ENCODE assay signal across 1 cellular context in the genomic region with DNA sequence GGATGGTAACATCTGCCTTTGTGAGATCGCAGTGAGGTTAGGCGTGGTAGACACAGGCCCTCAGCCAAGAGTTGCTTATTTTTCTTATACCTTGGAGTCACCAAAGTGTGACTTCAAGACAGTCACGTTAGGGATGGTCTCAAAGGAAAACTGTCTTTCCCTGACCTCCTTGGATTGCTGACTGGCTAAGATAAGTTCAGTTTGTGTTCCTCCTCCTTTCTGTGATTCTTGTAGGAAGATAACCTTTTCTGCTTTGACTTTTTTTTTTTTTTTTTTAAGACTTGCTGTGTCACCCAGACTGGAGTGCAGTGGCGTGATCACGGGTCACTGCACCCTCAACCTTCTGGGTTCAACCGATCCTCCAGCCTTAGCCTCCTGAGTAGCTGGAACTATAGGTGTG.
TF ChIP-seq lines count a peak whose summit lies in the region.

No MANE protein-coding gene starts in this region.

TF ChIP-seq in K562, 482 proteins besides CTCF, POLR2A, EP300 and RAD21 (continued from another document and continues in another):
- TF ChIP-seq, protein P1, sequence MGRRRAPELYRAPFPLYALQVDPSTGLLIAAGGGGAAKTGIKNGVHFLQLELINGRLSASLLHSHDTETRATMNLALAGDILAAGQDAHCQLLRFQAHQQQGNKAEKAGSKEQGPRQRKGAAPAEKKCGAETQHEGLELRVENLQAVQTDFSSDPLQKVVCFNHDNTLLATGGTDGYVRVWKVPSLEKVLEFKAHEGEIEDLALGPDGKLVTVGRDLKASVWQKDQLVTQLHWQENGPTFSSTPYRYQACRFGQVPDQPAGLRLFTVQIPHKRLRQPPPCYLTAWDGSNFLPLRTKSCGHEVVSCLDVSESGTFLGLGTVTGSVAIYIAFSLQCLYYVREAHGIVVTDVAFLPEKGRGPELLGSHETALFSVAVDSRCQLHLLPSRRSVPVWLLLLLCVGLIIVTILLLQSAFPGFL (CRISPR knock-in tag; IDR thresholded peaks at IDR 0.05), result no peak
- TF ChIP-seq SMAD4 (CRISPR knock-in tag; conservative IDR thresholded peaks at IDR 0.05), result peak; percentile 59
- TF ChIP-seq ZNF780A (CRISPR knock-in tag; IDR thresholded peaks at IDR 0.05), result no peak
- no peak for TF ChIP-seq POLR2AphosphoS2 (IDR thresholded peaks at IDR 0.05; ENCODE audit: low read length)
- no peak for TF ChIP-seq OTX1 (CRISPR knock-in tag; IDR thresholded peaks at IDR 0.05)
- TF ChIP-seq RCOR1 (IDR thresholded peaks at IDR 0.05; ENCODE audit: borderline replicate concordance in 1 of 2, low read depth in 2 of 2, low read length in 2 of 2), result peak in 1 of 2 experiments; percentile 75; a peak in 2 of 4 replicates
- no peak for TF ChIP-seq ETV1 (tag; conservative IDR thresholded peaks at IDR 0.05; ENCODE audit: low read depth)
- TF ChIP-seq, protein P2, sequence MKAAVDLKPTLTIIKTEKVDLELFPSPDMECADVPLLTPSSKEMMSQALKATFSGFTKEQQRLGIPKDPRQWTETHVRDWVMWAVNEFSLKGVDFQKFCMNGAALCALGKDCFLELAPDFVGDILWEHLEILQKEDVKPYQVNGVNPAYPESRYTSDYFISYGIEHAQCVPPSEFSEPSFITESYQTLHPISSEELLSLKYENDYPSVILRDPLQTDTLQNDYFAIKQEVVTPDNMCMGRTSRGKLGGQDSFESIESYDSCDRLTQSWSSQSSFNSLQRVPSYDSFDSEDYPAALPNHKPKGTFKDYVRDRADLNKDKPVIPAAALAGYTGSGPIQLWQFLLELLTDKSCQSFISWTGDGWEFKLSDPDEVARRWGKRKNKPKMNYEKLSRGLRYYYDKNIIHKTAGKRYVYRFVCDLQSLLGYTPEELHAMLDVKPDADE (conservative IDR thresholded peaks at IDR 0.05; ENCODE audit: control insufficient read depth, low read depth, low read length), result no peak
- no peak for TF ChIP-seq ZNF707 (CRISPR knock-in tag; conservative IDR thresholded peaks at IDR 0.05)
- TF ChIP-seq EP400 (IDR thresholded peaks at IDR 0.05), result peak; percentile 25; the same call in 1 of the 2 replicates
- TF ChIP-seq, protein P3, sequence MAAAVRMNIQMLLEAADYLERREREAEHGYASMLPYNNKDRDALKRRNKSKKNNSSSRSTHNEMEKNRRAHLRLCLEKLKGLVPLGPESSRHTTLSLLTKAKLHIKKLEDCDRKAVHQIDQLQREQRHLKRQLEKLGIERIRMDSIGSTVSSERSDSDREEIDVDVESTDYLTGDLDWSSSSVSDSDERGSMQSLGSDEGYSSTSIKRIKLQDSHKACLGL (CRISPR knock-in tag; IDR thresholded peaks at IDR 0.05; ENCODE audit: borderline replicate concordance, poor library complexity, severe bottlenecking), result no peak
- TF ChIP-seq CXXC5 (CRISPR knock-in tag; IDR thresholded peaks at IDR 0.05), result peak; percentile 54
- TF ChIP-seq BCOR (IDR thresholded peaks at IDR 0.05), result peak; percentile 89
- TF ChIP-seq KDM4B (IDR thresholded peaks at IDR 0.05; ENCODE audit: borderline replicate concordance in 2 of 2, low read depth in 1 of 2), result no peak
- no peak for TF ChIP-seq MTA1 (IDR thresholded peaks at IDR 0.05; ENCODE audit: borderline replicate concordance)
- TF ChIP-seq, protein P4, sequence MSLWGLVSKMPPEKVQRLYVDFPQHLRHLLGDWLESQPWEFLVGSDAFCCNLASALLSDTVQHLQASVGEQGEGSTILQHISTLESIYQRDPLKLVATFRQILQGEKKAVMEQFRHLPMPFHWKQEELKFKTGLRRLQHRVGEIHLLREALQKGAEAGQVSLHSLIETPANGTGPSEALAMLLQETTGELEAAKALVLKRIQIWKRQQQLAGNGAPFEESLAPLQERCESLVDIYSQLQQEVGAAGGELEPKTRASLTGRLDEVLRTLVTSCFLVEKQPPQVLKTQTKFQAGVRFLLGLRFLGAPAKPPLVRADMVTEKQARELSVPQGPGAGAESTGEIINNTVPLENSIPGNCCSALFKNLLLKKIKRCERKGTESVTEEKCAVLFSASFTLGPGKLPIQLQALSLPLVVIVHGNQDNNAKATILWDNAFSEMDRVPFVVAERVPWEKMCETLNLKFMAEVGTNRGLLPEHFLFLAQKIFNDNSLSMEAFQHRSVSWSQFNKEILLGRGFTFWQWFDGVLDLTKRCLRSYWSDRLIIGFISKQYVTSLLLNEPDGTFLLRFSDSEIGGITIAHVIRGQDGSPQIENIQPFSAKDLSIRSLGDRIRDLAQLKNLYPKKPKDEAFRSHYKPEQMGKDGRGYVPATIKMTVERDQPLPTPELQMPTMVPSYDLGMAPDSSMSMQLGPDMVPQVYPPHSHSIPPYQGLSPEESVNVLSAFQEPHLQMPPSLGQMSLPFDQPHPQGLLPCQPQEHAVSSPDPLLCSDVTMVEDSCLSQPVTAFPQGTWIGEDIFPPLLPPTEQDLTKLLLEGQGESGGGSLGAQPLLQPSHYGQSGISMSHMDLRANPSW (CRISPR knock-in tag; IDR thresholded peaks at IDR 0.05), result no peak
- no peak; the same call in 1 of the 2 replicates for TF ChIP-seq GATAD2A (IDR thresholded peaks at IDR 0.05)
- TF ChIP-seq, protein P5, sequence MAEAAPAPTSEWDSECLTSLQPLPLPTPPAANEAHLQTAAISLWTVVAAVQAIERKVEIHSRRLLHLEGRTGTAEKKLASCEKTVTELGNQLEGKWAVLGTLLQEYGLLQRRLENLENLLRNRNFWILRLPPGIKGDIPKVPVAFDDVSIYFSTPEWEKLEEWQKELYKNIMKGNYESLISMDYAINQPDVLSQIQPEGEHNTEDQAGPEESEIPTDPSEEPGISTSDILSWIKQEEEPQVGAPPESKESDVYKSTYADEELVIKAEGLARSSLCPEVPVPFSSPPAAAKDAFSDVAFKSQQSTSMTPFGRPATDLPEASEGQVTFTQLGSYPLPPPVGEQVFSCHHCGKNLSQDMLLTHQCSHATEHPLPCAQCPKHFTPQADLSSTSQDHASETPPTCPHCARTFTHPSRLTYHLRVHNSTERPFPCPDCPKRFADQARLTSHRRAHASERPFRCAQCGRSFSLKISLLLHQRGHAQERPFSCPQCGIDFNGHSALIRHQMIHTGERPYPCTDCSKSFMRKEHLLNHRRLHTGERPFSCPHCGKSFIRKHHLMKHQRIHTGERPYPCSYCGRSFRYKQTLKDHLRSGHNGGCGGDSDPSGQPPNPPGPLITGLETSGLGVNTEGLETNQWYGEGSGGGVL (CRISPR knock-in tag; IDR thresholded peaks at IDR 0.05), result no peak
- no peak for TF ChIP-seq CC2D1A (IDR thresholded peaks at IDR 0.05)
- 0 out of 2 replicates have a peak, but pooled peaks have one; percentile 14 for TF ChIP-seq FOXM1 (IDR thresholded peaks at IDR 0.05; ENCODE audit: low read depth)
- TF ChIP-seq FOXM1 (CRISPR knock-in tag; IDR thresholded peaks at IDR 0.05; ENCODE audit: low read depth), result no peak
- no peak for TF ChIP-seq ZFP1 (CRISPR knock-in tag; IDR thresholded peaks at IDR 0.05)
- peak in 1 of 2 experiments; percentile 42; a peak in 1 of 4 replicates for TF ChIP-seq ARNT (IDR thresholded peaks at IDR 0.05)
- no peak for TF ChIP-seq HNRNPK (IDR thresholded peaks at IDR 0.05; ENCODE audit: low read depth, low read length, poor library complexity, severe bottlenecking)
- TF ChIP-seq FOXK2 (conservative IDR thresholded peaks at IDR 0.05 in 1 of 2, IDR thresholded peaks at IDR 0.05 in 1 of 2; ENCODE audit: low read depth in 2 of 2), result peak; percentile 36 to 47; a peak in 1 of 4 replicates
- TF ChIP-seq ZBED1 (IDR thresholded peaks at IDR 0.05), result no peak
- TF ChIP-seq STAG1 (CRISPR knock-in tag; IDR thresholded peaks at IDR 0.05; ENCODE audit: borderline replicate concordance), result no peak
- TF ChIP-seq PML (IDR thresholded peaks at IDR 0.05; ENCODE audit: low read length), result no peak
- TF ChIP-seq COPS2 (conservative IDR thresholded peaks at IDR 0.05), result no peak
- no peak for TF ChIP-seq ZNF143 (CRISPR knock-in tag; IDR thresholded peaks at IDR 0.05)
- no peak for TF ChIP-seq EWSR1 (IDR thresholded peaks at IDR 0.05; ENCODE audit: borderline replicate concordance, low read depth, partially characterized antibody)
- TF ChIP-seq, protein P6, sequence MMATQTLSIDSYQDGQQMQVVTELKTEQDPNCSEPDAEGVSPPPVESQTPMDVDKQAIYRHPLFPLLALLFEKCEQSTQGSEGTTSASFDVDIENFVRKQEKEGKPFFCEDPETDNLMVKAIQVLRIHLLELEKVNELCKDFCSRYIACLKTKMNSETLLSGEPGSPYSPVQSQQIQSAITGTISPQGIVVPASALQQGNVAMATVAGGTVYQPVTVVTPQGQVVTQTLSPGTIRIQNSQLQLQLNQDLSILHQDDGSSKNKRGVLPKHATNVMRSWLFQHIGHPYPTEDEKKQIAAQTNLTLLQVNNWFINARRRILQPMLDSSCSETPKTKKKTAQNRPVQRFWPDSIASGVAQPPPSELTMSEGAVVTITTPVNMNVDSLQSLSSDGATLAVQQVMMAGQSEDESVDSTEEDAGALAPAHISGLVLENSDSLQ (IDR thresholded peaks at IDR 0.05), result 0 out of 2 replicates have a peak, but pooled peaks have one; percentile 26
- TF ChIP-seq CBFA2T2 (conservative IDR thresholded peaks at IDR 0.05), result peak; percentile 83
- TF ChIP-seq, protein P7, sequence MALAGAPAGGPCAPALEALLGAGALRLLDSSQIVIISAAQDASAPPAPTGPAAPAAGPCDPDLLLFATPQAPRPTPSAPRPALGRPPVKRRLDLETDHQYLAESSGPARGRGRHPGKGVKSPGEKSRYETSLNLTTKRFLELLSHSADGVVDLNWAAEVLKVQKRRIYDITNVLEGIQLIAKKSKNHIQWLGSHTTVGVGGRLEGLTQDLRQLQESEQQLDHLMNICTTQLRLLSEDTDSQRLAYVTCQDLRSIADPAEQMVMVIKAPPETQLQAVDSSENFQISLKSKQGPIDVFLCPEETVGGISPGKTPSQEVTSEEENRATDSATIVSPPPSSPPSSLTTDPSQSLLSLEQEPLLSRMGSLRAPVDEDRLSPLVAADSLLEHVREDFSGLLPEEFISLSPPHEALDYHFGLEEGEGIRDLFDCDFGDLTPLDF (CRISPR knock-in tag; IDR thresholded peaks at IDR 0.05), result no peak
- peak; percentile 65 for TF ChIP-seq SMARCE1 (IDR thresholded peaks at IDR 0.05)
- no peak for TF ChIP-seq SPI1 (IDR thresholded peaks at IDR 0.05; ENCODE audit: borderline replicate concordance, low read depth, low read length)
- TF ChIP-seq, protein P8, sequence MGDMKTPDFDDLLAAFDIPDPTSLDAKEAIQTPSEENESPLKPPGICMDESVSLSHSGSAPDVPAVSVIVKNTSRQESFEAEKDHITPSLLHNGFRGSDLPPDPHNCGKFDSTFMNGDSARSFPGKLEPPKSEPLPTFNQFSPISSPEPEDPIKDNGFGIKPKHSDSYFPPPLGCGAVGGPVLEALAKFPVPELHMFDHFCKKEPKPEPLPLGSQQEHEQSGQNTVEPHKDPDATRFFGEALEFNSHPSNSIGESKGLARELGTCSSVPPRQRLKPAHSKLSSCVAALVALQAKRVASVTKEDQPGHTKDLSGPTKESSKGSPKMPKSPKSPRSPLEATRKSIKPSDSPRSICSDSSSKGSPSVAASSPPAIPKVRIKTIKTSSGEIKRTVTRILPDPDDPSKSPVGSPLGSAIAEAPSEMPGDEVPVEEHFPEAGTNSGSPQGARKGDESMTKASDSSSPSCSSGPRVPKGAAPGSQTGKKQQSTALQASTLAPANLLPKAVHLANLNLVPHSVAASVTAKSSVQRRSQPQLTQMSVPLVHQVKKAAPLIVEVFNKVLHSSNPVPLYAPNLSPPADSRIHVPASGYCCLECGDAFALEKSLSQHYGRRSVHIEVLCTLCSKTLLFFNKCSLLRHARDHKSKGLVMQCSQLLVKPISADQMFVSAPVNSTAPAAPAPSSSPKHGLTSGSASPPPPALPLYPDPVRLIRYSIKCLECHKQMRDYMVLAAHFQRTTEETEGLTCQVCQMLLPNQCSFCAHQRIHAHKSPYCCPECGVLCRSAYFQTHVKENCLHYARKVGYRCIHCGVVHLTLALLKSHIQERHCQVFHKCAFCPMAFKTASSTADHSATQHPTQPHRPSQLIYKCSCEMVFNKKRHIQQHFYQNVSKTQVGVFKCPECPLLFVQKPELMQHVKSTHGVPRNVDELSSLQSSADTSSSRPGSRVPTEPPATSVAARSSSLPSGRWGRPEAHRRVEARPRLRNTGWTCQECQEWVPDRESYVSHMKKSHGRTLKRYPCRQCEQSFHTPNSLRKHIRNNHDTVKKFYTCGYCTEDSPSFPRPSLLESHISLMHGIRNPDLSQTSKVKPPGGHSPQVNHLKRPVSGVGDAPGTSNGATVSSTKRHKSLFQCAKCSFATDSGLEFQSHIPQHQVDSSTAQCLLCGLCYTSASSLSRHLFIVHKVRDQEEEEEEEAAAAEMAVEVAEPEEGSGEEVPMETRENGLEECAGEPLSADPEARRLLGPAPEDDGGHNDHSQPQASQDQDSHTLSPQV (IDR thresholded peaks at IDR 0.05), result no peak
- no peak for TF ChIP-seq XRCC3 (IDR thresholded peaks at IDR 0.05)
- TF ChIP-seq ELF1 (tag; IDR thresholded peaks at IDR 0.05), result no peak
- no peak for TF ChIP-seq NR3C1 (CRISPR knock-in tag; IDR thresholded peaks at IDR 0.05)
- no peak for TF ChIP-seq SP2 (IDR thresholded peaks at IDR 0.05; ENCODE audit: extremely low read depth, low read depth, low read length, poor library complexity, severe bottlenecking)
- TF ChIP-seq, protein P9, sequence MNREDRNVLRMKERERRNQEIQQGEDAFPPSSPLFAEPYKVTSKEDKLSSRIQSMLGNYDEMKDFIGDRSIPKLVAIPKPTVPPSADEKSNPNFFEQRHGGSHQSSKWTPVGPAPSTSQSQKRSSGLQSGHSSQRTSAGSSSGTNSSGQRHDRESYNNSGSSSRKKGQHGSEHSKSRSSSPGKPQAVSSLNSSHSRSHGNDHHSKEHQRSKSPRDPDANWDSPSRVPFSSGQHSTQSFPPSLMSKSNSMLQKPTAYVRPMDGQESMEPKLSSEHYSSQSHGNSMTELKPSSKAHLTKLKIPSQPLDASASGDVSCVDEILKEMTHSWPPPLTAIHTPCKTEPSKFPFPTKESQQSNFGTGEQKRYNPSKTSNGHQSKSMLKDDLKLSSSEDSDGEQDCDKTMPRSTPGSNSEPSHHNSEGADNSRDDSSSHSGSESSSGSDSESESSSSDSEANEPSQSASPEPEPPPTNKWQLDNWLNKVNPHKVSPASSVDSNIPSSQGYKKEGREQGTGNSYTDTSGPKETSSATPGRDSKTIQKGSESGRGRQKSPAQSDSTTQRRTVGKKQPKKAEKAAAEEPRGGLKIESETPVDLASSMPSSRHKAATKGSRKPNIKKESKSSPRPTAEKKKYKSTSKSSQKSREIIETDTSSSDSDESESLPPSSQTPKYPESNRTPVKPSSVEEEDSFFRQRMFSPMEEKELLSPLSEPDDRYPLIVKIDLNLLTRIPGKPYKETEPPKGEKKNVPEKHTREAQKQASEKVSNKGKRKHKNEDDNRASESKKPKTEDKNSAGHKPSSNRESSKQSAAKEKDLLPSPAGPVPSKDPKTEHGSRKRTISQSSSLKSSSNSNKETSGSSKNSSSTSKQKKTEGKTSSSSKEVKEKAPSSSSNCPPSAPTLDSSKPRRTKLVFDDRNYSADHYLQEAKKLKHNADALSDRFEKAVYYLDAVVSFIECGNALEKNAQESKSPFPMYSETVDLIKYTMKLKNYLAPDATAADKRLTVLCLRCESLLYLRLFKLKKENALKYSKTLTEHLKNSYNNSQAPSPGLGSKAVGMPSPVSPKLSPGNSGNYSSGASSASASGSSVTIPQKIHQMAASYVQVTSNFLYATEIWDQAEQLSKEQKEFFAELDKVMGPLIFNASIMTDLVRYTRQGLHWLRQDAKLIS (CRISPR knock-in tag; IDR thresholded peaks at IDR 0.05), result no peak
- no peak for TF ChIP-seq ERF (CRISPR knock-in tag; IDR thresholded peaks at IDR 0.05)
- TF ChIP-seq NFE2 (IDR thresholded peaks at IDR 0.05; ENCODE audit: low read depth), result peak; percentile 85
- no peak for TF ChIP-seq NFRKB (IDR thresholded peaks at IDR 0.05; ENCODE audit: low read depth)
- TF ChIP-seq FOXJ2 (tag; IDR thresholded peaks at IDR 0.05), result no peak
- TF ChIP-seq DACH1 (IDR thresholded peaks at IDR 0.05; ENCODE audit: partially characterized antibody), result no peak
